Comparison of ENCODE assay signal across 26 cellular contexts in the genomic region with DNA sequence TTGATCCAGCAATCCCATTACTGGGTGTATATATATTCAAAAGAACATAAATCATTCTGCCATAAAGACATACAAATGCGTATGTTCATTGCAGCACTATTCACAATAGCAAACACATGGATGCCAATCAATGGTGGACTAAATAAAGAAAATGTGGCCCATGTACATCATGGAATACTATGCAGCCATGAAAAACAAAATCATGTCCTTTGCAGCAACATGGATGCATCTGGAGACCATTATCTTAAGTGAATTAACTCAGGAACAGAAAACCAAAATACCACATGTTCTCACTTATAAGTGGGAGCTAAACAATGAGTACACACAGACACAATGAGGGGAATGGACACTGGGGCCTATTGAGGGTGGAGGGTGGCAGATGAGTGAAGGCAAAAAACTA.
"Had no signal": no experiment of that assay in that cellular context is flagged by ENCODE, and none has a peak within 500 bp of the region (broad histone marks: within the 10 kb centered on the region; RNA-seq: fewer than 3 reads in every experiment).

No MANE protein-coding gene starts in this region.

- H2AFZ ChIP-seq: parathyroid adenoma had no signal

- ATAC-seq: natural killer cell treated with Interleukin-12 subunit alpha and Interleukin-12 subunit beta and Interleukin-15 and Interleukin-18, amount 100 ng/mL, for 72 hours; psoas muscle; right cardiac atrium; right lobe of liver; stimulated activated effector memory CD8-positive, alpha-beta T cell treated with anti-CD3 and anti-CD28 coated beads, Interleukin-12 subunit alpha, Interleukin-12 subunit beta, amount 100 ng/mL, for 72 hours; stimulated activated naive B cell treated with anti-CD40 and anti-IgM and Interleukin-4, amounts not matched to agents 10 μg/mL and 1 μg/mL and 100 μg/mL, for 72 hours had no signal

- H3K27me3 ChIP-seq: neutrophil, right lobe of liver, sigmoid colon, stomach, thyroid gland, tibial nerve, upper lobe of left lung, vagina had no signal

- H3K9me3 ChIP-seq: neutrophil, psoas muscle, right lobe of liver, sigmoid colon, stomach, thoracic aorta, thyroid gland, tibial nerve, upper lobe of left lung, vagina had no signal

- H3K4me3 ChIP-seq: psoas muscle, right lobe of liver, sigmoid colon, stomach, thoracic aorta, thyroid gland, tibial nerve, upper lobe of left lung, vagina had no signal

- H3K36me3 ChIP-seq: right lobe of liver, thoracic aorta, thyroid gland had no signal

- H3K4me1 ChIP-seq: parathyroid adenoma, psoas muscle, right lobe of liver, sigmoid colon, stomach, thyroid gland, tibial nerve, upper lobe of left lung, vagina had no signal

- DNase-seq: nephron progenitor cell; nucleus accumbens; posterior cingulate gyrus; psoas muscle; right cardiac atrium; right lobe of liver; sigmoid colon; small intestine; stimulated activated CD4-positive, alpha-beta T cell treated with anti-CD3 and anti-CD28 coated beads, Interleukin-15, amount 100 ng/mL, for 24 hours; stimulated activated CD4-positive, alpha-beta T cell treated with anti-CD3 and anti-CD28 coated beads, Interleukin-2, amount 100 ng/mL, for 24 hours; stimulated activated CD4-positive, alpha-beta T cell treated with anti-CD3 and anti-CD28 coated beads, Interleukin-2, amount 100 ng/mL, for 48 hours; stimulated activated CD4-positive, alpha-beta T cell treated with anti-CD3 and anti-CD28 coated beads, Interleukin-4, amount 100 ng/mL, for 24 hours; stimulated activated naive B cell treated with anti-CD40 and anti-IgM and Interleukin-4, amounts not matched to agents 10 μg/mL and 1 μg/mL and 100 μg/mL, for 72 hours; stimulated activated naive CD4-positive, alpha-beta T cell treated with Interleukin-2 at 50 U/mL for 16 hours; stomach; thyroid gland; trophoblast cell; upper lobe of left lung had no signal

- H3K27ac ChIP-seq: neutrophil, parathyroid adenoma, psoas muscle, right lobe of liver, sigmoid colon, stomach, thoracic aorta, thyroid gland, tibial nerve, upper lobe of left lung, vagina had no signal

- FAIRE-seq: small intestine, urothelium cell line had no signal

- H3K9ac ChIP-seq: parathyroid adenoma had no signal

- H3K79me2 ChIP-seq: parathyroid adenoma had no signal
